10 cellular contexts compared by ENCODE assay signal in the genomic region with DNA sequence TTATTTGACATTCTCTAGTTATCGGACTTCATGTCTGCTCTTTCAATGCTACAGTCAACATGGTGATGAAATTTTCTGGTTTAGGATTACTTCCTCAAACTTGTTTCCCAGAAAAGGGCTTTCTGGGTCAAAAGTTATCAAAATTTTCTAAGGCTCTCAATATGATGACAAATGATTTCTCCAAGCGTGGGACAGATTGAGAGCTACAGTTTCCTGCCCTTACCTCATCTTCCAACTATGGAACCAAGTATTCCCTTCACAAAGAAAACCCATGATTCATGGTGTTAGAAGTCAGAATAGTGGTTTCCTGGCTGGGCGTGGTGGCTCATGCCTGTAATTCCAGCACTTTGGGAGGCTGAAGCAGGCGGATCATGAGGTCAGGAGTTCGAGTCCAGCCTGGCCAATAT. TPM values are rescaled to one million over a fixed set of nuclear protein-coding genes. Genes with fewer than 3 reads are reported as not detected.
DNase-seq lines count a peak whose midpoint lies in the region; FAIRE-seq and TF ChIP-seq lines count a peak whose summit lies in the region.
"Had no signal": no experiment of that assay in that cellular context is flagged by ENCODE, and none has a peak within 500 bp of the region (broad histone marks: within the 10 kb centered on the region; RNA-seq: fewer than 3 reads in every experiment).

No MANE protein-coding gene starts in this region.

- no peak overlapping the region for H2BK15ac ChIP-seq in mesendoderm (replicated peaks; ENCODE audit: low read depth)

- no peaks in the 10 kb centered on the region for H3K4me1 Mint-ChIP-seq in activated naive CD8-positive, alpha-beta T cell treated with anti-CD3 and anti-CD28 coated beads for 36 hours

- H3K79me2 ChIP-seq in mammary epithelial cell (ENCODE audit: insufficient read depth, low read length) (no peaks in the 10 kb centered on the region), mesendoderm (ENCODE audit: control insufficient read depth, insufficient read depth, low read length) (no peaks in the 10 kb centered on the region)

- no peaks in the 10 kb centered on the region for H3K27me3 Mint-ChIP-seq in activated naive CD8-positive, alpha-beta T cell treated with anti-CD3 and anti-CD28 coated beads for 36 hours

- peak; percentile 93 for DNase-seq in BJ (ENCODE audit: low read depth)
- DNase-seq in MV-4-11 (lab: John Stamatoyannopoulos, UW) = peak; percentile 93
- DNase-seq in mammary epithelial cell = peak; percentile 90
- DNase-seq in mesendoderm = peak; percentile 74
- DNase-seq in activated naive CD8-positive, alpha-beta T cell treated with anti-CD3 and anti-CD28 coated beads for 36 hours = no peak
- no peak for DNase-seq in NCI-H82 treated with DMSO at 0.1 percent for 48 hours (lab: John Stamatoyannopoulos, UW; ENCODE audit: unreplicated experiment)
- DNase-seq in effector CD4-positive, alpha-beta T cell = no peak
- DNase-seq in frontal cortex (ENCODE audit: low spot score in 2 of 2) = no peak
- DNase-seq: glutamatergic neuron had no signal

- H3K9me3 Mint-ChIP-seq in activated naive CD8-positive, alpha-beta T cell treated with anti-CD3 and anti-CD28 coated beads for 36 hours = no peaks in the 10 kb centered on the region

- TF ChIP-seq CTCF in BJ (IDR thresholded peaks at IDR 0.05; ENCODE audit: insufficient read depth, low read depth, low read length) (no peak), mammary epithelial cell (conservative IDR thresholded peaks at IDR 0.05 in 1 of 2, IDR thresholded peaks at IDR 0.05 in 1 of 2; ENCODE audit: extremely low read depth in 1 of 2, insufficient read depth in 1 of 2, low read depth in 1 of 2, low read length in 2 of 2) (no peak)

- H3K4me2 ChIP-seq in mammary epithelial cell (ENCODE audit: insufficient read depth, low read depth, low read length) (peak overlapping the region; percentile 12), mesendoderm (ENCODE audit: low read length) (no peak overlapping the region)

- H3K36me3 ChIP-seq in BJ (ENCODE audit: control insufficient read depth, insufficient read depth, low read length) = no peaks in the 10 kb centered on the region
- no peaks in the 10 kb centered on the region for H3K36me3 ChIP-seq in mammary epithelial cell (ENCODE audit: insufficient read depth, low read length)
- H3K36me3 ChIP-seq in mesendoderm (ENCODE audit: control insufficient read depth, insufficient read depth, low read length) = no peaks in the 10 kb centered on the region

- no peak overlapping the region for H3K27ac Mint-ChIP-seq in activated naive CD8-positive, alpha-beta T cell treated with anti-CD3 and anti-CD28 coated beads for 36 hours

- in situ Hi-C loops in mammary epithelial cell (cut with MboI; ENCODE audit: low sequenced_read_pairs in 2 of 2) = no loop called here

- H3K79me1 ChIP-seq in mesendoderm (ENCODE audit: low read length) = no peaks in the 10 kb centered on the region

- H3K18ac ChIP-seq in mesendoderm (ENCODE audit: low read length) = no peak overlapping the region

- H2BK120ac ChIP-seq in mesendoderm (ENCODE audit: low read depth, low read length) = no peak overlapping the region

- H3K27me3 ChIP-seq in BJ (ENCODE audit: control insufficient read depth, insufficient read depth, low read length) (no peaks in the 10 kb centered on the region), mammary epithelial cell (ENCODE audit: insufficient read depth, low read length) (no peaks in the 10 kb centered on the region), mesendoderm (ENCODE audit: insufficient read depth, low read length, poor library complexity) (no peaks in the 10 kb centered on the region)

- no peak overlapping the region for H3K23ac ChIP-seq in mesendoderm (ENCODE audit: low read length)

- no peaks in the 10 kb centered on the region for H3K9me3 ChIP-seq in mammary epithelial cell (replicated peaks; ENCODE audit: insufficient read depth, low read length)

- FAIRE-seq in frontal cortex (lab: Jason Lieb, UNC) = no peak

- H3K4me3 ChIP-seq in BJ (ENCODE audit: low read depth, low read length) (no peak overlapping the region), mammary epithelial cell (replicated peaks in 1 of 3; ENCODE audit: insufficient read depth in 1 of 3, low read depth in 2 of 3, low read length in 3 of 3) (no peak overlapping the region), mesendoderm (ENCODE audit: low read length) (no peak overlapping the region)
- H3K4me3 ChIP-seq: skin epidermis had no signal

- no TSS peak for BruUV-seq in mammary epithelial cell (replicated peaks; lab: Mats Ljungman, UMichigan)

- no peak overlapping the region for H4K5ac ChIP-seq in mesendoderm (ENCODE audit: low read length)

- H3K56ac ChIP-seq in mesendoderm (ENCODE audit: low read length) = no peak overlapping the region

- no peak overlapping the region for H3K4me3 Mint-ChIP-seq in activated naive CD8-positive, alpha-beta T cell treated with anti-CD3 and anti-CD28 coated beads for 36 hours

- H3K36me3 Mint-ChIP-seq in activated naive CD8-positive, alpha-beta T cell treated with anti-CD3 and anti-CD28 coated beads for 36 hours = no peaks in the 10 kb centered on the region

- H2AK5ac ChIP-seq in mesendoderm (ENCODE audit: low read length) = no peak overlapping the region

- no peak overlapping the region for H4K8ac ChIP-seq in mesendoderm (ENCODE audit: low read depth, low read length)

- no peak overlapping the region for H2AFZ ChIP-seq in mammary epithelial cell (ENCODE audit: low read depth, low read length)

- POLR2A ChIA-PET in BJ (lab: Charles Lee) = no interaction called here

- WGBS in mammary epithelial cell (ENCODE audit: low coverage, missing lambda C conversion rate) = 46% methylated on average over 5 of the region's 5 CpGs
- no CpG with 5 or more reads among the region's 5 CpGs for WGBS in mesendoderm (ENCODE audit: extremely low coverage, insufficient coverage, low lambda C conversion rate)

- CTCF ChIA-PET in BJ (lab: Yijun Ruan, JAX) = interaction anchor here (1.1 to 5.9 kb wide), 2 partner anchors 14 to 570 kb away, joined by 3 to 38 read pairs; no protein-coding TSS in a partner anchor
- CTCF ChIA-PET in mammary epithelial cell (lab: Charles Lee; ENCODE audit: low non-redundant PET) = no interaction called here

- H3K9ac ChIP-seq in mammary epithelial cell (ENCODE audit: insufficient read depth, low read length) (no peak overlapping the region), mesendoderm (ENCODE audit: low read length) (no peak overlapping the region)

- H4K20me1 ChIP-seq in mammary epithelial cell (ENCODE audit: insufficient read depth, low read length) = no peaks in the 10 kb centered on the region

- H3K27ac ChIP-seq in mammary epithelial cell (ENCODE audit: insufficient read depth, low read depth, low read length) (peak overlapping the region; percentile 65), mesendoderm (ENCODE audit: low read depth, low read length) (no peak overlapping the region)
- H3K27ac ChIP-seq: skin epidermis had no signal

- no peak overlapping the region for H3K4ac ChIP-seq in mesendoderm (ENCODE audit: low read depth, low read length)

- dilution Hi-C loops in mammary epithelial cell (cut with HindIII; ENCODE audit: low sequenced_read_pairs) = no loop called here

- intact Hi-C loops in mammary epithelial cell (cut with micrococcal nuclease) = no loop called here

- no peak overlapping the region for H2BK5ac ChIP-seq in mesendoderm (ENCODE audit: low read length)

- peaks cover 10% of the 10 kb centered on the region for H3K4me1 ChIP-seq in mammary epithelial cell (ENCODE audit: insufficient read depth, low read length)
- H3K4me1 ChIP-seq in mesendoderm (ENCODE audit: control insufficient read depth, low read depth, low read length) = no peaks in the 10 kb centered on the region

RNA-seq across cellular contexts. Expression of a gene that starts 17.8 kb away (rescaled TPM):
- not detected in 2 replicates for polyA plus RNA-seq in BJ (2011; rRNA removed)
- under 0.01 TPM in 1 of 2 replicates, not detected in the other for polyA minus RNA-seq in BJ (2011; rRNA and poly(A)+ RNA removed)
- total RNA-seq in mammary epithelial cell = under 1 TPM in 1 of 2 donors, not detected in 1; 0.17 TPM
- not detected for polyA plus RNA-seq in mammary epithelial cell
- not detected for polyA minus RNA-seq in mammary epithelial cell
- 0.18 TPM for polyA plus RNA-seq in mesendoderm (2013, experiment 1 of 2)
- 0.13 TPM for polyA plus RNA-seq in mesendoderm (2013, experiment 2 of 2)
- total RNA-seq in activated naive CD8-positive, alpha-beta T cell treated with anti-CD3 and anti-CD28 coated beads for 36 hours = 1 to 10 TPM; 1.6 to 2.1 TPM
- total RNA-seq in frontal cortex = not detected

Comparison
In these comparisons a context has a peak if more than half of its experiments do, and no peak if none do; other contexts are left out.
1. DNase-seq: peak in BJ (single experiment), MV-4-11 (single experiment), mammary epithelial cell (single experiment) and mesendoderm (single experiment); none in activated naive CD8-positive, alpha-beta T cell treated with anti-CD3 and anti-CD28 coated beads for 36 hours (single experiment), NCI-H82 treated with DMSO at 0.1 percent for 48 hours (single experiment), effector CD4-positive, alpha-beta T cell (single experiment) and frontal cortex (0 of 2).